1 cellular context compared by ENCODE assay signal in genomic region chr17:67993998-67994361, GRCh38.
TF ChIP-seq lines count a peak whose summit lies in the region.

No MANE protein-coding gene starts in this region.

TF ChIP-seq in HEK293, 187 proteins besides CTCF, POLR2A, EP300 and RAD21 (continued from another document and continues in another):
- TF ChIP-seq, protein P1, sequence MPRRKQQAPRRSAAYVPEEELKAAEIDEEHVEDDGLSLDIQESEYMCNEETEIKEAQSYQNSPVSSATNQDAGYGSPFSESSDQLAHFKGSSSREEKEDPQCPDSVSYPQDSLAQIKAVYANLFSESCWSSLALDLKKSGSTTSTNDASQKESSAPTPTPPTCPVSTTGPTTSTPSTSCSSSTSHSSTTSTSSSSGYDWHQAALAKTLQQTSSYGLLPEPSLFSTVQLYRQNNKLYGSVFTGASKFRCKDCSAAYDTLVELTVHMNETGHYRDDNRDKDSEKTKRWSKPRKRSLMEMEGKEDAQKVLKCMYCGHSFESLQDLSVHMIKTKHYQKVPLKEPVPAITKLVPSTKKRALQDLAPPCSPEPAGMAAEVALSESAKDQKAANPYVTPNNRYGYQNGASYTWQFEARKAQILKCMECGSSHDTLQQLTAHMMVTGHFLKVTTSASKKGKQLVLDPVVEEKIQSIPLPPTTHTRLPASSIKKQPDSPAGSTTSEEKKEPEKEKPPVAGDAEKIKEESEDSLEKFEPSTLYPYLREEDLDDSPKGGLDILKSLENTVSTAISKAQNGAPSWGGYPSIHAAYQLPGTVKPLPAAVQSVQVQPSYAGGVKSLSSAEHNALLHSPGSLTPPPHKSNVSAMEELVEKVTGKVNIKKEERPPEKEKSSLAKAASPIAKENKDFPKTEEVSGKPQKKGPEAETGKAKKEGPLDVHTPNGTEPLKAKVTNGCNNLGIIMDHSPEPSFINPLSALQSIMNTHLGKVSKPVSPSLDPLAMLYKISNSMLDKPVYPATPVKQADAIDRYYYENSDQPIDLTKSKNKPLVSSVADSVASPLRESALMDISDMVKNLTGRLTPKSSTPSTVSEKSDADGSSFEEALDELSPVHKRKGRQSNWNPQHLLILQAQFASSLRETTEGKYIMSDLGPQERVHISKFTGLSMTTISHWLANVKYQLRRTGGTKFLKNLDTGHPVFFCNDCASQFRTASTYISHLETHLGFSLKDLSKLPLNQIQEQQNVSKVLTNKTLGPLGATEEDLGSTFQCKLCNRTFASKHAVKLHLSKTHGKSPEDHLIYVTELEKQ (tag by site-specific recombination; IDR thresholded peaks at IDR 0.05; ENCODE audit: borderline replicate concordance) = peak; percentile 30; the same call in 1 of the 2 replicates
- TF ChIP-seq BCL11B (tag by site-specific recombination; IDR thresholded peaks at IDR 0.05; ENCODE audit: low read depth) (peak; percentile 88), INSM2 (tag by site-specific recombination; IDR thresholded peaks at IDR 0.05) (peak; percentile 79; the same call in 1 of the 2 replicates), GLIS1 (tag by site-specific recombination; IDR thresholded peaks at IDR 0.05) (peak; percentile 74), ZNF560 (tag by site-specific recombination; IDR thresholded peaks at IDR 0.05; ENCODE audit: borderline replicate concordance) (no peak), ZNF146 (tag by site-specific recombination; IDR thresholded peaks at IDR 0.05) (peak; percentile 60; the same call in 1 of the 2 replicates), HOXD13 (CRISPR knock-in tag; IDR thresholded peaks at IDR 0.05; ENCODE audit: borderline replicate concordance) (0 out of 2 replicates have a peak, but pooled peaks have one; percentile 18), ZNF645 (tag by site-specific recombination; IDR thresholded peaks at IDR 0.05) (0 out of 2 replicates have a peak, but pooled peaks have one; percentile 86), HOXC10 (CRISPR knock-in tag; IDR thresholded peaks at IDR 0.05) (no peak), ZNF624 (tag by site-specific recombination; IDR thresholded peaks at IDR 0.05) (0 out of 2 replicates have a peak, but pooled peaks have one; percentile 62), ZNF394 (tag by site-specific recombination; IDR thresholded peaks at IDR 0.05; ENCODE audit: borderline replicate concordance) (peak; percentile 77; the same call in 1 of the 2 replicates), ZNF155 (tag by site-specific recombination; IDR thresholded peaks at IDR 0.05) (no peak), ZNF518A (tag by site-specific recombination; conservative IDR thresholded peaks at IDR 0.05; ENCODE audit: low read depth) (0 out of 2 replicates have a peak, but pooled peaks have one; percentile 35), ZNF701 (tag by site-specific recombination; IDR thresholded peaks at IDR 0.05) (0 out of 2 replicates have a peak, but pooled peaks have one; percentile 68), ZNF157 (tag by site-specific recombination; IDR thresholded peaks at IDR 0.05) (peak; percentile 49; the same call in 1 of the 2 replicates), ZNF561 (tag by site-specific recombination; IDR thresholded peaks at IDR 0.05; ENCODE audit: borderline replicate concordance) (no peak; the same call in 1 of the 2 replicates), ZNF776 (tag by site-specific recombination; IDR thresholded peaks at IDR 0.05; ENCODE audit: borderline replicate concordance) (no peak), ZBTB11 (tag by site-specific recombination; conservative IDR thresholded peaks at IDR 0.05; ENCODE audit: low read depth) (peak; percentile 83), ZNF777 (tag by site-specific recombination; IDR thresholded peaks at IDR 0.05; ENCODE audit: borderline replicate concordance) (peak; percentile 99), ZNF792 (tag by site-specific recombination; IDR thresholded peaks at IDR 0.05) (peak; percentile 82; the same call in 1 of the 2 replicates), ZNF10 (tag by site-specific recombination; IDR thresholded peaks at IDR 0.05) (no peak; the same call in 1 of the 2 replicates), ZNF76 (tag by site-specific recombination; IDR thresholded peaks at IDR 0.05; ENCODE audit: borderline replicate concordance, low read depth) (peak; percentile 86), ZBTB8A (tag by site-specific recombination; IDR thresholded peaks at IDR 0.05) (peak; percentile 77), PRDM10 (tag by site-specific recombination; IDR thresholded peaks at IDR 0.05) (peak; percentile 16), GFI1B (tag by site-specific recombination; IDR thresholded peaks at IDR 0.05) (peak; percentile 44; the same call in 1 of the 2 replicates), EGR2 (tag by site-specific recombination; IDR thresholded peaks at IDR 0.05; ENCODE audit: low read depth) (peak; percentile 37; the same call in 1 of the 2 replicates), ZNF335 (tag by site-specific recombination; conservative IDR thresholded peaks at IDR 0.05) (peak; percentile 89), ZNF580 (tag by site-specific recombination; IDR thresholded peaks at IDR 0.05) (peak; percentile 91), ZNF785 (tag by site-specific recombination; IDR thresholded peaks at IDR 0.05) (0 out of 2 replicates have a peak, but pooled peaks have one; percentile 41), ZNF843 (tag by site-specific recombination; IDR thresholded peaks at IDR 0.05) (peak; percentile 53; the same call in 1 of the 2 replicates), ZNF133 (tag by site-specific recombination; IDR thresholded peaks at IDR 0.05) (no peak)
- TF ChIP-seq, protein P2, sequence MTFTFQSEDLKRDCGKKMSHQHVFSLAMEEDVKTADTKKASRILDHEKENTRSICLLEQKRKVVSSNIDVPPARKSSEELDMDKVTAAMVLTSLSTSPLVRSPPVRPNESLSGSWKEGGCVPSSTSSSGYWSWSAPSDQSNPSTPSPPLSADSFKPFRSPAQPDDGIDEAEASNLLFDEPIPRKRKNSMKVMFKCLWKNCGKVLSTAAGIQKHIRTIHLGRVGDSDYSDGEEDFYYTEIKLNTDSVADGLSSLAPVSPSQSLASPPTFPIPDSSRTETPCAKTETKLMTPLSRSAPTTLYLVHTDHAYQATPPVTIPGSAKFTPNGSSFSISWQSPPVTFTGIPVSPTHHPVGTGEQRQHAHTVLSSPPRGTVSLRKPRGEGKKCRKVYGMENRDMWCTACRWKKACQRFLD (tag by site-specific recombination; IDR thresholded peaks at IDR 0.05) = no peak
- TF ChIP-seq, protein P3, sequence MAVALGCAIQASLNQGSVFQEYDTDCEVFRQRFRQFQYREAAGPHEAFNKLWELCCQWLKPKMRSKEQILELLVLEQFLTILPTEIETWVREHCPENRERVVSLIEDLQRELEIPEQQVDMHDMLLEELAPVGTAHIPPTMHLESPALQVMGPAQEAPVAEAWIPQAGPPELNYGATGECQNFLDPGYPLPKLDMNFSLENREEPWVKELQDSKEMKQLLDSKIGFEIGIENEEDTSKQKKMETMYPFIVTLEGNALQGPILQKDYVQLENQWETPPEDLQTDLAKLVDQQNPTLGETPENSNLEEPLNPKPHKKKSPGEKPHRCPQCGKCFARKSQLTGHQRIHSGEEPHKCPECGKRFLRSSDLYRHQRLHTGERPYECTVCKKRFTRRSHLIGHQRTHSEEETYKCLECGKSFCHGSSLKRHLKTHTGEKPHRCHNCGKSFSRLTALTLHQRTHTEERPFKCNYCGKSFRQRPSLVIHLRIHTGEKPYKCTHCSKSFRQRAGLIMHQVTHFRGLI (tag by site-specific recombination; IDR thresholded peaks at IDR 0.05) = no peak
